In the genomic region with DNA sequence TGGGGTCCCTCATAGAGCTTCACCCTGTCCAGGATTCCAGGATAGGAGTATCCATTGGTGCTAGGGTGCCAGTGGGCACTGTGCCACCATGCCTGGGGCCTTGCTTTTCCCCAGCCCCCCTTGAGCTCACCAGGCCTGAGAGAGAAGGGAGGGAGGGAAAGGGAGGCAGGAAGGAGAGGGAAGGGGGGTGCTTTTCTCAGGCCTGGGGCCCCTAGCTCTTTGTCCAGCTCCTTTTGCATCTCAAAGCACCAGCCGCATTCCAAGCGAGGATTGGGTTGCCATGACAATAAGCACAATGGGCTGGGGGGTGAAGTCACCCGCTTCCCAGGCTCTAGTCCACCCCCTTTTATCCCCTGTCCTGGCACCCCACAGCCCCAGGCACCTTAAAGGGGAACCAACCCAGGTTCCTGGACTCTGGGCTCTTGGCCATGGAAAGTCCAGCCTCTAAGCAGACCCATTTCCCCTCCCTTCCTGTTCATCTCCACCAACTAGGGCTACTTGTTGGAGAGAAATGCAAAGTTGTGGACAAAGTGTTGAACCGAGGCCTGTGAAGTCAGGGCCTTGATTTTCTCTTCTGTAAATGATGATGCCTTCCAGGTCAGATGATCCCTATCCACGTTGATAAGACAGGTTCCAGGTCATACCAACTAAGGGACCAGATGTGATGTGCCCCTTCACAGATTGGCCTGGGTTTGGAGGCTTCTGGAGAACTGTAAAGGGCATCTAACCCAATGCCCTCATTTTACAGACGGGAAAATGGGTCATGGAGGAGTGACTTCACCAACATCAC, we compare ENCODE assay signal across 10 cellular contexts. TPM values are rescaled to one million over a fixed set of nuclear protein-coding genes. Genes with fewer than 3 reads are reported as not detected.
DNase-seq lines count a peak whose midpoint lies in the region; ATAC-seq, FAIRE-seq and TF ChIP-seq lines count a peak whose summit lies in the region.
"Had no signal": no experiment of that assay in that cellular context is flagged by ENCODE, and none has a peak within 500 bp of the region (broad histone marks: within the 10 kb centered on the region; RNA-seq: fewer than 3 reads in every experiment).

No MANE protein-coding gene starts in this region.

- H3K36me3 ChIP-seq in GM23338 (ENCODE audit: insufficient read depth) (peaks cover 44% of the 10 kb centered on the region), mucosa of stomach (ENCODE audit: control insufficient read depth, insufficient read depth, low read length) (no peaks in the 10 kb centered on the region)

- peak overlapping the region; percentile 98 for H3K27ac Mint-ChIP-seq in GM23338
- no peak overlapping the region for H3K27ac Mint-ChIP-seq in central memory CD8-positive, alpha-beta T cell (ENCODE audit: low read depth)

- no peak for TF ChIP-seq POLR2A in A549 (IDR thresholded peaks at IDR 0.05; ENCODE audit: low read length)

- no peak for TF ChIP-seq CTCF in A549 (IDR thresholded peaks at IDR 0.05)
- no peak for TF ChIP-seq CTCF in GM23338 (conservative IDR thresholded peaks at IDR 0.05; ENCODE audit: low read depth in 2 of 2)

- H3K4me3 ChIP-seq in A549 (no peak overlapping the region), GM23338 (peak overlapping the region; percentile 99), mucosa of stomach (ENCODE audit: low read length) (no peak overlapping the region)

- CTCF ChIA-PET in A549 (lab: Yijun Ruan, JAX): interaction anchor here (1.0 to 6.4 kb wide), 6 partner anchors 11 to 54 kb away, joined by 3 to 84 read pairs (median 4); a partner anchor contains a TSS

- H3K27me3 ChIP-seq in GM23338 (ENCODE audit: insufficient read depth) (no peaks in the 10 kb centered on the region), mucosa of stomach (ENCODE audit: control insufficient read depth, insufficient read depth, low read length) (no peaks in the 10 kb centered on the region)

- H3K4me1 ChIP-seq in A549 (peaks cover 22% of the 10 kb centered on the region), GM23338 (ENCODE audit: insufficient read depth) (peaks cover 21% of the 10 kb centered on the region), mucosa of stomach (ENCODE audit: control insufficient read depth, insufficient read depth, low read length) (peaks cover 27% of the 10 kb centered on the region)

- peak overlapping the region in 1 of 2 experiments; percentile 96; a peak in 3 of 6 replicates for H3K27ac ChIP-seq in A549
- H3K27ac ChIP-seq in GM23338 (ENCODE audit: low read depth): peak overlapping the region; percentile 97
- H3K27ac ChIP-seq: neutrophil had no signal

- DNase-seq in A549 (ENCODE audit: low read depth in 1 of 2, low spot score in 1 of 2): no peak
- DNase-seq in GM23338 (ENCODE audit: low spot score): peak; percentile 99
- DNase-seq in central memory CD8-positive, alpha-beta T cell (ENCODE audit: low spot score in 2 of 2): no peak
- no peak for DNase-seq in SIG-M5 (lab: John Stamatoyannopoulos, UW)
- DNase-seq: stimulated activated naive CD4-positive, alpha-beta T cell treated with Interleukin-2 at 50 U/mL for 16 hours had no signal

- H3K9me2 ChIP-seq in GM23338 (ENCODE audit: insufficient read depth): no peaks in the 10 kb centered on the region

- peaks cover 57% of the 10 kb centered on the region for H3K27me3 Mint-ChIP-seq in GM23338 (ENCODE audit: insufficient read depth, low read depth, poor library complexity)
- no peaks in the 10 kb centered on the region for H3K27me3 Mint-ChIP-seq in central memory CD8-positive, alpha-beta T cell

- peak overlapping the region; percentile 97 for H3K4me3 Mint-ChIP-seq in GM23338
- H3K4me3 Mint-ChIP-seq in central memory CD8-positive, alpha-beta T cell: peak overlapping the region; percentile 94

- no peak for FAIRE-seq in A549 (lab: Jason Lieb, UNC)

- ATAC-seq in A549 (no peak), GM23338 (peak; percentile 41), HG03095 (IDR thresholded peaks at IDR 0.05; ENCODE audit: unreplicated experiment) (no peak), HG02623 (IDR thresholded peaks at IDR 0.05; ENCODE audit: unreplicated experiment) (no peak), HG02981 (IDR thresholded peaks at IDR 0.05; ENCODE audit: unreplicated experiment) (no peak)
- no peak for ATAC-seq in central memory CD8-positive, alpha-beta T cell (replicated peaks; ENCODE audit: extremely low read depth, poor library complexity, severe bottlenecking)

- H3K79me2 ChIP-seq in GM23338 (replicated peaks; ENCODE audit: insufficient read depth): peaks cover 29% of the 10 kb centered on the region

- H3F3A ChIP-seq in GM23338 (replicated peaks; ENCODE audit: low read depth): peaks cover 50% of the 10 kb centered on the region

- peaks cover 61% of the 10 kb centered on the region for H3K36me3 Mint-ChIP-seq in GM23338 (ENCODE audit: low read depth)
- H3K36me3 Mint-ChIP-seq in central memory CD8-positive, alpha-beta T cell (ENCODE audit: insufficient read depth): peaks cover 10% of the 10 kb centered on the region

- TF ChIP-seq RAD21 in A549 (conservative IDR thresholded peaks at IDR 0.05 in 1 of 2, IDR thresholded peaks at IDR 0.05 in 1 of 2): no peak

- 93% methylated on average over 6 of the region's 6 CpGs for WGBS in A549 (ENCODE audit: missing lambda C conversion rate)

- peaks cover 3% of the 10 kb centered on the region; the same call in 1 of the 3 replicates for H3K9me3 Mint-ChIP-seq in GM23338
- H3K9me3 Mint-ChIP-seq in central memory CD8-positive, alpha-beta T cell: no peaks in the 10 kb centered on the region

- H2AFZ ChIP-seq in GM23338: no peak overlapping the region

- POLR2A ChIA-PET in A549 (lab: Yijun Ruan, JAX): no interaction called here

- peak overlapping the region; percentile 64 for H3K9ac ChIP-seq in mucosa of stomach (ENCODE audit: low read length)

- H3K9me3 ChIP-seq in A549: no peaks in the 10 kb centered on the region
- H3K9me3 ChIP-seq in mucosa of stomach (ENCODE audit: control insufficient read depth, low read length): no peaks in the 10 kb centered on the region
- H3K9me3 ChIP-seq: neutrophil had no signal

- TF ChIP-seq EP300 in A549 (IDR thresholded peaks at IDR 0.05): no peak

- H3K4me2 ChIP-seq in A549: peak overlapping the region; percentile 94
- H3K4me2 ChIP-seq in GM23338: peak overlapping the region; percentile 91

- peaks cover 34% of the 10 kb centered on the region for H3K4me1 Mint-ChIP-seq in GM23338
- peaks cover 34% of the 10 kb centered on the region for H3K4me1 Mint-ChIP-seq in central memory CD8-positive, alpha-beta T cell

- peaks cover 32% of the 10 kb centered on the region for H4K20me1 ChIP-seq in GM23338 (replicated peaks; ENCODE audit: insufficient read depth)

TF ChIP-seq in A549, 52 proteins besides CTCF, POLR2A, EP300 and RAD21 (continues in another document):
- no peak for TF ChIP-seq JUN (IDR thresholded peaks at IDR 0.05)
- no peak for TF ChIP-seq NPAS2 (CRISPR knock-in tag; IDR thresholded peaks at IDR 0.05; ENCODE audit: borderline replicate concordance)
- no peak for TF ChIP-seq HOXB5 (CRISPR knock-in tag; IDR thresholded peaks at IDR 0.05)
- no peak for TF ChIP-seq FOSB (CRISPR knock-in tag; IDR thresholded peaks at IDR 0.05)

RNA-seq across cellular contexts. Expression of a gene that starts 11.4 kb away (rescaled TPM):
- polyA plus RNA-seq in A549 (2011; rRNA removed): 13.8 and 16.2 TPM in 2 replicates
- 9.7 and 10.3 TPM in 2 replicates for polyA plus RNA-seq in A549 (2012; cell fraction: cytosol; rRNA removed)
- 70.1 and 72.7 TPM in 2 replicates for polyA plus RNA-seq in A549 (2012; cell fraction: nucleus; rRNA removed)
- 8.9 to 14.2 TPM (median 12.1 TPM) in 3 replicates for polyA plus RNA-seq in A549 (2017; fragmentation: RNase III; extraction: RNeasy Plus Mini Kit Qiagen cat#74134 plus additional on column Dnase treatment)
- polyA minus RNA-seq in A549 (2011; rRNA and poly(A)+ RNA removed): 19.8 and 23.0 TPM in 2 replicates
- total RNA-seq in GM23338 (2014; rRNA removed; shearing (Covaris generic)): 1.2 and 6.3 TPM in 2 replicates
- polyA plus RNA-seq in GM23338 (2016; fragmentation: Nextera tagmentation; extraction: Ambion mirVana): 4.3 and 5.0 TPM in 2 replicates

RNA-seq across cellular contexts. Expression of a gene that starts 12.2 kb away (rescaled TPM):
- polyA plus RNA-seq in A549 (2011; rRNA removed): 53.4 and 73.9 TPM in 2 replicates
- polyA plus RNA-seq in A549 (2012; cell fraction: cytosol; rRNA removed): 113 and 130 TPM in 2 replicates
- polyA plus RNA-seq in A549 (2012; cell fraction: nucleus; rRNA removed): 143 and 156 TPM in 2 replicates
- 64.5 to 67.2 TPM (median 67.1 TPM) in 3 replicates for polyA plus RNA-seq in A549 (2017; fragmentation: RNase III; extraction: RNeasy Plus Mini Kit Qiagen cat#74134 plus additional on column Dnase treatment)
- polyA minus RNA-seq in A549 (2011; rRNA and poly(A)+ RNA removed): 60.0 and 63.1 TPM in 2 replicates
- 66.7 and 77.7 TPM in 2 replicates for total RNA-seq in GM23338 (2014; rRNA removed; shearing (Covaris generic))
- polyA plus RNA-seq in GM23338 (2016; fragmentation: Nextera tagmentation; extraction: Ambion mirVana): 106 and 109 TPM in 2 replicates

RNA-seq across cellular contexts. Expression of a gene that starts 22.6 kb away (rescaled TPM):
- polyA plus RNA-seq in A549 (2011; rRNA removed) (1.1 and 1.5 TPM in 2 replicates), A549 (2017; fragmentation: RNase III; extraction: RNeasy Plus Mini Kit Qiagen cat#74134 plus additional on column Dnase treatment) (1.7 to 2.8 TPM (median 2.7 TPM) in 3 replicates), GM23338 (2016; fragmentation: Nextera tagmentation; extraction: Ambion mirVana) (7.4 and 8.1 TPM in 2 replicates)
- polyA plus RNA-seq in A549 (2012; cell fraction: cytosol; rRNA removed): 1.9 and 2.3 TPM in 2 replicates
- 7.7 and 11.0 TPM in 2 replicates for polyA plus RNA-seq in A549 (2012; cell fraction: nucleus; rRNA removed)
- polyA minus RNA-seq in A549 (2011; rRNA and poly(A)+ RNA removed): 1.3 and 1.9 TPM in 2 replicates
- total RNA-seq in GM23338 (2014; rRNA removed; shearing (Covaris generic)): 15.4 and 18.8 TPM in 2 replicates

RNA-seq across cellular contexts. Expression of a gene that starts 23.2 kb away (rescaled TPM):
- 154 and 227 TPM in 2 replicates for polyA plus RNA-seq in A549 (2011; rRNA removed)
- polyA plus RNA-seq in A549 (2012; cell fraction: cytosol; rRNA removed): 242 and 259 TPM in 2 replicates
- polyA plus RNA-seq in A549 (2012; cell fraction: nucleus; rRNA removed): 210 and 274 TPM in 2 replicates
- polyA plus RNA-seq in A549 (2017; fragmentation: RNase III; extraction: RNeasy Plus Mini Kit Qiagen cat#74134 plus additional on column Dnase treatment): 216 to 218 TPM (median 217 TPM) in 3 replicates
- 307 and 312 TPM in 2 replicates for polyA minus RNA-seq in A549 (2011; rRNA and poly(A)+ RNA removed)
- total RNA-seq in GM23338 (2014; rRNA removed; shearing (Covaris generic)): 101 and 106 TPM in 2 replicates
- 579 and 628 TPM in 2 replicates for polyA plus RNA-seq in GM23338 (2016; fragmentation: Nextera tagmentation; extraction: Ambion mirVana)

RNA-seq across cellular contexts. Expression of a gene that starts 56.0 kb away (rescaled TPM):
- polyA plus RNA-seq in A549 (2011; rRNA removed) (22.8 and 33.7 TPM in 2 replicates), A549 (2017; fragmentation: RNase III; extraction: RNeasy Plus Mini Kit Qiagen cat#74134 plus additional on column Dnase treatment) (67.5 to 83.0 TPM (median 80.3 TPM) in 3 replicates), GM23338 (2016; fragmentation: Nextera tagmentation; extraction: Ambion mirVana) (71.4 and 76.5 TPM in 2 replicates)
- polyA plus RNA-seq in A549 (2012; cell fraction: cytosol; rRNA removed): 252 TPM in 2 replicates
- 247 and 265 TPM in 2 replicates for polyA plus RNA-seq in A549 (2012; cell fraction: nucleus; rRNA removed)
- 7.8 and 9.2 TPM in 2 replicates for polyA minus RNA-seq in A549 (2011; rRNA and poly(A)+ RNA removed)
- total RNA-seq in GM23338 (2014; rRNA removed; shearing (Covaris generic)): 13.6 and 19.2 TPM in 2 replicates
